In genomic region chr16:76293980-76294690, GRCh38 we compare ENCODE assay signal across 18 cellular contexts. TPM values are rescaled to one million over a fixed set of nuclear protein-coding genes. Genes with fewer than 3 reads are reported as not detected.
A peak's percentile ranks its signal among the peaks of the same experiment; 100 is the strongest.
DNase-seq lines count a peak whose midpoint lies in the region; ATAC-seq and TF ChIP-seq lines count a peak whose summit lies in the region.
"Had no signal": no experiment of that assay in that cellular context is flagged by ENCODE, and none has a peak within 500 bp of the region (broad histone marks: within the 10 kb centered on the region; RNA-seq: fewer than 3 reads in every experiment).

No MANE protein-coding gene starts in this region.

- intact Hi-C loops in OCI-LY7 (cut with micrococcal nuclease; ENCODE audit: unreplicated experiment): no loop called here

- H2BK20ac ChIP-seq in H9 (ENCODE audit: low read depth, low read length, poor library complexity, severe bottlenecking): no peak overlapping the region

- H3K4me1 ChIP-seq in OCI-LY7 (ENCODE audit: insufficient read depth, low read length, poor library complexity, severe bottlenecking) (peaks cover 11% of the 10 kb centered on the region), H9 (ENCODE audit: insufficient read depth, low read length) (no peaks in the 10 kb centered on the region), GM23338 (ENCODE audit: insufficient read depth) (no peaks in the 10 kb centered on the region)
- H3K4me1 ChIP-seq: A549, BLaER1, Peyer's patch had no signal

- no peak overlapping the region for H3K9ac ChIP-seq in H9 (ENCODE audit: extremely low read depth, insufficient read length, low read length)
- H3K9ac ChIP-seq: BLaER1 had no signal

- H4K20me1 ChIP-seq in OCI-LY7 (ENCODE audit: insufficient read depth, low read length): no peaks in the 10 kb centered on the region
- no peaks in the 10 kb centered on the region for H4K20me1 ChIP-seq in H9 (ENCODE audit: control insufficient read depth, insufficient read depth, insufficient read length)
- no peaks in the 10 kb centered on the region for H4K20me1 ChIP-seq in GM23338 (replicated peaks; ENCODE audit: insufficient read depth)
- H4K20me1 ChIP-seq: BLaER1 had no signal

- H3K9me3 Mint-ChIP-seq in H9: no peaks in the 10 kb centered on the region
- H3K9me3 Mint-ChIP-seq in GM23338: peaks cover 77% of the 10 kb centered on the region

- H2BK120ac ChIP-seq in H9 (ENCODE audit: low read depth, low read length, poor library complexity, severe bottlenecking): no peak overlapping the region

- no peak overlapping the region for H3T11ph ChIP-seq in H9 (ENCODE audit: low read length)

- H3K23me2 ChIP-seq in H9 (ENCODE audit: insufficient read length, low read depth, low read length, poor library complexity, severe bottlenecking): no peaks in the 10 kb centered on the region

- no peaks in the 10 kb centered on the region for H3K36me3 Mint-ChIP-seq in H9 (ENCODE audit: insufficient read depth in 1 of 3, low read depth in 3 of 3)
- H3K36me3 Mint-ChIP-seq in GM23338 (ENCODE audit: low read depth): peaks cover 3% of the 10 kb centered on the region; the same call in 2 of the 3 replicates
- H3K36me3 Mint-ChIP-seq: CD4-positive, alpha-beta memory T cell had no signal

- H3K36me3 ChIP-seq in OCI-LY7 (ENCODE audit: insufficient read depth, low read length) (no peaks in the 10 kb centered on the region), GM23338 (ENCODE audit: insufficient read depth) (no peaks in the 10 kb centered on the region)
- H3K36me3 ChIP-seq: BLaER1, Peyer's patch had no signal

- CTCF ChIA-PET in OCI-LY7 (lab: Charles Lee; ENCODE audit: unreplicated experiment): no interaction called here

- H3K9me2 ChIP-seq in OCI-LY7 (ENCODE audit: insufficient read depth, low read length) (no peaks in the 10 kb centered on the region), GM23338 (ENCODE audit: insufficient read depth) (no peaks in the 10 kb centered on the region)

- H3K4me1 Mint-ChIP-seq in H9 (no peaks in the 10 kb centered on the region), GM23338 (no peaks in the 10 kb centered on the region)
- H3K4me1 Mint-ChIP-seq: CD4-positive, alpha-beta memory T cell had no signal

- H3K14ac ChIP-seq in H9 (ENCODE audit: insufficient read depth, low read length): no peak overlapping the region

- H3K4me2 ChIP-seq in OCI-LY7 (ENCODE audit: low read length) (no peak overlapping the region), H9 (ENCODE audit: insufficient read depth, insufficient read length, low read length) (no peak overlapping the region), GM23338 (no peak overlapping the region)
- H3K4me2 ChIP-seq: A549, BLaER1 had no signal

- no peak overlapping the region for H3K56ac ChIP-seq in H9 (ENCODE audit: insufficient read length, low read depth, low read length)

- H2BK12ac ChIP-seq in H9 (ENCODE audit: insufficient read length, low read depth, low read length): no peak overlapping the region

- no TSS peak for BruUV-seq in OCI-LY7 (replicated peaks; lab: Mats Ljungman, UMichigan)

- TF ChIP-seq CTCF in OCI-LY7 (conservative IDR thresholded peaks at IDR 0.05; ENCODE audit: low read length) (no peak), H9 (conservative IDR thresholded peaks at IDR 0.05) (no peak), GM23338 (conservative IDR thresholded peaks at IDR 0.05; ENCODE audit: low read depth in 2 of 2) (no peak)

- no peaks in the 10 kb centered on the region for H3K79me1 ChIP-seq in H9 (ENCODE audit: insufficient read depth, low read depth, low read length, poor library complexity, severe bottlenecking)

- POLR2A ChIA-PET in OCI-LY7 (lab: Charles Lee): interaction anchor here (1.1 kb wide), 1 partner anchor 9 kb away, joined by 3 read pairs; no protein-coding TSS in a partner anchor

- H3K4ac ChIP-seq in H9 (ENCODE audit: low read depth, low read length): no peak overlapping the region

- no peak overlapping the region for H4K91ac ChIP-seq in H9 (ENCODE audit: insufficient read length, low read depth, low read length)

- H3K27ac Mint-ChIP-seq in H9 (no peak overlapping the region), GM23338 (no peak overlapping the region)
- H3K27ac Mint-ChIP-seq: CD4-positive, alpha-beta memory T cell had no signal

- H2AK5ac ChIP-seq in H9 (ENCODE audit: insufficient read length, low read length): no peak overlapping the region

- no peaks in the 10 kb centered on the region for H3F3A ChIP-seq in GM23338 (replicated peaks; ENCODE audit: low read depth)

- no peak overlapping the region for H4K5ac ChIP-seq in H9 (ENCODE audit: insufficient read length, low read depth, low read length)

- H3K27me3 ChIP-seq in H9 (ENCODE audit: insufficient read depth, low read length): no peaks in the 10 kb centered on the region
- no peaks in the 10 kb centered on the region for H3K27me3 ChIP-seq in GM23338 (ENCODE audit: insufficient read depth)
- H3K27me3 ChIP-seq: BLaER1, Peyer's patch had no signal

- H3K9me3 ChIP-seq in OCI-LY7 (ENCODE audit: low read length): no peaks in the 10 kb centered on the region
- H3K9me3 ChIP-seq in H9 (ENCODE audit: control insufficient read depth, low read depth, low read length): no peaks in the 10 kb centered on the region
- H3K9me3 ChIP-seq: A549, BLaER1, Peyer's patch had no signal

- ATAC-seq in GM23338 (no peak), GM18502 (IDR thresholded peaks at IDR 0.05; ENCODE audit: poor library complexity, unreplicated experiment) (no peak)
- ATAC-seq: A549 had no signal

- no peak overlapping the region for H4K8ac ChIP-seq in H9 (replicated peaks; ENCODE audit: insufficient read length, low read depth, low read length)

- H3K79me2 ChIP-seq in OCI-LY7 (ENCODE audit: insufficient read depth, low read depth, low read length): no peaks in the 10 kb centered on the region
- no peaks in the 10 kb centered on the region for H3K79me2 ChIP-seq in H9 (ENCODE audit: insufficient read depth, low read length)
- H3K79me2 ChIP-seq in GM23338 (replicated peaks; ENCODE audit: insufficient read depth): no peaks in the 10 kb centered on the region

- no peak overlapping the region for H3K27ac ChIP-seq in OCI-LY7 (ENCODE audit: low read depth, low read length, poor library complexity, severe bottlenecking)
- no peak overlapping the region for H3K27ac ChIP-seq in H9 (ENCODE audit: insufficient read length, low read depth, low read length)
- no peak overlapping the region for H3K27ac ChIP-seq in GM23338 (ENCODE audit: low read depth)
- H3K27ac ChIP-seq: A549, BLaER1, HL-60, Peyer's patch had no signal

- no peak overlapping the region for H3K23ac ChIP-seq in H9 (ENCODE audit: insufficient read length, low read depth, low read length)

- no peak overlapping the region for H3K18ac ChIP-seq in H9 (ENCODE audit: insufficient read length, low read depth, low read length)

- no peak overlapping the region for H2BK5ac ChIP-seq in H9 (ENCODE audit: insufficient read length, low read length)

- peak overlapping the region; percentile 92; the same call in 1 of the 2 replicates for H2AFZ ChIP-seq in OCI-LY7 (ENCODE audit: low read length)
- no peak overlapping the region for H2AFZ ChIP-seq in H9 (ENCODE audit: low read length)
- H2AFZ ChIP-seq in GM23338: no peak overlapping the region

- WGBS in H9 (ENCODE audit: extremely low coverage, insufficient read length, low lambda C conversion rate): no CpG with 5 or more reads among the region's 3 CpGs

- H2BK15ac ChIP-seq in H9 (ENCODE audit: low read depth, low read length): no peak overlapping the region

- H3K27me3 Mint-ChIP-seq in H9 (ENCODE audit: low read depth) (peaks cover 9% of the 10 kb centered on the region), GM23338 (ENCODE audit: insufficient read depth, low read depth, poor library complexity) (no peaks in the 10 kb centered on the region)
- H3K27me3 Mint-ChIP-seq: CD4-positive, alpha-beta memory T cell had no signal

- H3K4me3 ChIP-seq in OCI-LY7 (ENCODE audit: low read depth, low read length, poor library complexity, severe bottlenecking) (no peak overlapping the region), GM23338 (no peak overlapping the region)
- H3K4me3 ChIP-seq: A549, BLaER1, Peyer's patch had no signal

- DNase-seq in HuH-7 (ENCODE audit: low spot score): peak; percentile 6
- no peak for DNase-seq in OCI-LY7 (ENCODE audit: low spot score)
- peak; percentile 22 for DNase-seq in epidermal melanocyte (ENCODE audit: insufficient read length, low spot score)
- peak; percentile 5 for DNase-seq in myocyte (ENCODE audit: low read depth)
- DNase-seq in H9: no peak
- no peak for DNase-seq in GM23338 (ENCODE audit: low spot score)
- DNase-seq in NCI-H226: no peak
- DNase-seq: CD4-positive, alpha-beta memory T cell; H7; NCI-H187; NCI-H2227 treated with DMSO at 0.1 percent for 48 hours; NCI-H526; Peyer's patch; SW 1271 had no signal

- H3K4me3 Mint-ChIP-seq in H9 (no peak overlapping the region), GM23338 (no peak overlapping the region)
- H3K4me3 Mint-ChIP-seq: CD4-positive, alpha-beta memory T cell had no signal

TF ChIP-seq in GM23338, 12 proteins besides CTCF, POLR2A, EP300 and RAD21 (continues in another document):
- TF ChIP-seq ZNF331 (CRISPR knock-in tag; IDR thresholded peaks at IDR 0.05; ENCODE audit: low read depth) (no peak), CREB1 (CRISPR knock-in tag; IDR thresholded peaks at IDR 0.05; ENCODE audit: low read depth) (no peak)

RNA-seq across cellular contexts. Expression of gene CNTNAP4, which starts 16.9 kb away (rescaled TPM):
- not detected in 2 replicates for total RNA-seq in OCI-LY7 (2014; rRNA removed; shearing (Covaris generic))
- not detected in 2 replicates for total RNA-seq in OCI-LY7 (2022)
- total RNA-seq in myocyte: 1.7 and 2.6 TPM in 2 replicates
- polyA plus RNA-seq in myocyte (2012): 0.06 TPM
- total RNA-seq in H9 (2021): not detected in 2 replicates
- not detected in 2 replicates for total RNA-seq in GM23338 (2014; rRNA removed; shearing (Covaris generic))
- polyA plus RNA-seq in GM23338 (2016; fragmentation: Nextera tagmentation; extraction: Ambion mirVana): not detected in 2 replicates
- total RNA-seq: CD4-positive, alpha-beta memory T cell; Peyer's patch had no signal
- polyA plus RNA-seq: A549; CD4-positive, alpha-beta memory T cell had no signal

Comparison
In these comparisons a context has a peak if more than half of its experiments do, and no peak if none do; other contexts are left out.
1. DNase-seq: peak in HuH-7 (single experiment), epidermal melanocyte (single experiment) and myocyte (single experiment); none in OCI-LY7 (single experiment), H9 (single experiment), GM23338 (single experiment) and NCI-H226 (single experiment).